ENCODE assay signal across 1 cellular context in the genomic region with DNA sequence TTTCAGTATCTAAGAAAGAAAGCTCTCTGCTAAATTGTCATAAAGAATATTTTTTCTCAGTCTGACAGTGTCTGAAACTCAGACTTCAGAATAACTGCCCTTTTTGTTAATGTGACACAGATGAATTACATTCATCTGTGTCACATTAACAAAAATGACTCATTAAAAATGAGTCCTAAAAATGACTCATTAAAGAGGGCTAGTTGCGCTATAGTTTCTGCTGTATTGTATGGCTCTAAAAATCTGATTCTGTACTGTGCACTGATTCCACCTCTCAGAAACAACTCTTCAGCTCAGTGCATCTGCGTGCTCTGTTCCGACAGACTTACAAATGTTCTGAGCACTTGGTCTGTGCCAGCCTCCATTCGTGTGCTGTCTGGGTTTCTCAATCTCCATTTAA.
TF ChIP-seq lines count a peak whose summit lies in the region.

No MANE protein-coding gene starts in this region.

TF ChIP-seq in HCT116, 20 proteins besides CTCF, POLR2A, EP300 and RAD21:
- TF ChIP-seq SIN3A (IDR thresholded peaks at IDR 0.05; ENCODE audit: low read depth), result no peak
- TF ChIP-seq EZH2 (IDR thresholded peaks at IDR 0.05), result no peak
- peak; percentile 43 for TF ChIP-seq FOSL1 (IDR thresholded peaks at IDR 0.05; ENCODE audit: low read depth)
- no peak for TF ChIP-seq SP1 (IDR thresholded peaks at IDR 0.05; ENCODE audit: low read depth)
- TF ChIP-seq, protein P1, sequence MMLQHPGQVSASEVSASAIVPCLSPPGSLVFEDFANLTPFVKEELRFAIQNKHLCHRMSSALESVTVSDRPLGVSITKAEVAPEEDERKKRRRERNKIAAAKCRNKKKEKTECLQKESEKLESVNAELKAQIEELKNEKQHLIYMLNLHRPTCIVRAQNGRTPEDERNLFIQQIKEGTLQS (IDR thresholded peaks at IDR 0.05), result no peak
- TF ChIP-seq POLR2AphosphoS5 (IDR thresholded peaks at IDR 0.05; ENCODE audit: low read depth, low read length), result no peak
- no peak for TF ChIP-seq JUND (IDR thresholded peaks at IDR 0.05)
